ENCODE assay signal across 8 cellular contexts in genomic region chr2:9333591-9334171, GRCh38.
DNase-seq lines count a peak whose midpoint lies in the region; ATAC-seq and TF ChIP-seq lines count a peak whose summit lies in the region.

No MANE protein-coding gene starts in this region.

- in situ Hi-C loops in GM13977 (cut with MboI; ENCODE audit: low pct_unique_long_range_greater_than_20kb, low sequenced_read_pairs, unreplicated experiment) = no loop called here
- in situ Hi-C loops in brain microvascular endothelial cell (cut with HindIII; ENCODE audit: low pct_ligation_motif_present, low sequenced_read_pairs) = no loop called here

- H3K36me3 ChIP-seq in brain microvascular endothelial cell (replicated peaks) = peaks cover 23% of the 10 kb centered on the region

- DNase-seq in AG10803 (ENCODE audit: low read depth) (peak; percentile 82), GM13977 (ENCODE audit: low spot score) (no peak), NCI-H748 treated with DMSO at 0.1 percent for 48 hours (lab: John Stamatoyannopoulos, UW) (peak; percentile 43), brain microvascular endothelial cell (peak; percentile 86), inferior parietal cortex (ENCODE audit: extremely low spot score) (peak; percentile 74)
- no peak for DNase-seq in stimulated activated naive B cell treated with anti-CD40 and anti-IgM and Interleukin-4, amounts not matched to agents 10 μg/mL and 1 μg/mL and 100 μg/mL, for 72 hours

- no peaks in the 10 kb centered on the region for H3K27me3 Mint-ChIP-seq in stimulated activated naive B cell treated with anti-CD40 and anti-IgM and Interleukin-4, amounts not matched to agents 10 μg/mL and 1 μg/mL and 100 μg/mL, for 72 hours

- peaks cover 0 to 3% of the 10 kb centered on the region in 2 donors for H3K9me3 Mint-ChIP-seq in stimulated activated naive B cell treated with anti-CD40 and anti-IgM and Interleukin-4, amounts not matched to agents 10 μg/mL and 1 μg/mL and 100 μg/mL, for 72 hours

- H3K27ac Mint-ChIP-seq in stimulated activated naive B cell treated with anti-CD40 and anti-IgM and Interleukin-4, amounts not matched to agents 10 μg/mL and 1 μg/mL and 100 μg/mL, for 72 hours = no peak overlapping the region

- peaks cover 27 to 32% of the 10 kb centered on the region in 2 donors for H3K4me1 Mint-ChIP-seq in stimulated activated naive B cell treated with anti-CD40 and anti-IgM and Interleukin-4, amounts not matched to agents 10 μg/mL and 1 μg/mL and 100 μg/mL, for 72 hours

- ATAC-seq in stimulated activated naive B cell treated with anti-CD40 and anti-IgM and Interleukin-4, amounts not matched to agents 10 μg/mL and 1 μg/mL and 100 μg/mL, for 72 hours (replicated peaks) = peak; percentile 21 to 36
- no peak for ATAC-seq in HG03095 (IDR thresholded peaks at IDR 0.05; ENCODE audit: unreplicated experiment)
- no peak for ATAC-seq in GM18519 (IDR thresholded peaks at IDR 0.05; ENCODE audit: low FRiP score, unreplicated experiment)

- no peak overlapping the region for H3K27ac ChIP-seq in brain microvascular endothelial cell

- H3K36me3 Mint-ChIP-seq in stimulated activated naive B cell treated with anti-CD40 and anti-IgM and Interleukin-4, amounts not matched to agents 10 μg/mL and 1 μg/mL and 100 μg/mL, for 72 hours = no peaks in the 10 kb centered on the region

- H3K4me3 Mint-ChIP-seq in stimulated activated naive B cell treated with anti-CD40 and anti-IgM and Interleukin-4, amounts not matched to agents 10 μg/mL and 1 μg/mL and 100 μg/mL, for 72 hours = no peak overlapping the region

- H3K4me3 ChIP-seq in AG10803 (ENCODE audit: low read length) (no peak overlapping the region), brain microvascular endothelial cell (ENCODE audit: low read depth, low read length) (no peak overlapping the region)

- peak; percentile 93 for TF ChIP-seq CTCF in AG10803 (conservative IDR thresholded peaks at IDR 0.05; ENCODE audit: low read length)
- peak; percentile 40 for TF ChIP-seq CTCF in GM13977 (IDR thresholded peaks at IDR 0.05; ENCODE audit: extremely low read depth, insufficient read depth, missing control alignments)
- peak; percentile 89 for TF ChIP-seq CTCF in brain microvascular endothelial cell (IDR thresholded peaks at IDR 0.05; ENCODE audit: low read depth, low read length, missing control alignments)

- no peaks in the 10 kb centered on the region for H3K27me3 ChIP-seq in brain microvascular endothelial cell (replicated peaks)

Comparison
In these comparisons a context has a peak if more than half of its experiments do, and no peak if none do; other contexts are left out.
1. DNase-seq: peak in AG10803 (single experiment), NCI-H748 treated with DMSO at 0.1 percent for 48 hours (single experiment), brain microvascular endothelial cell (single experiment) and inferior parietal cortex (single experiment); none in GM13977 (single experiment) and stimulated activated naive B cell treated with anti-CD40 and anti-IgM and Interleukin-4, amounts not matched to agents 10 μg/mL and 1 μg/mL and 100 μg/mL, for 72 hours (single experiment).
2. CTCF ChIP-seq: peak in every context shown above with its lines; median percentile 93 in AG10803; 89 in brain microvascular endothelial cell; 40 in GM13977.
3. ATAC-seq: peak in stimulated activated naive B cell treated with anti-CD40 and anti-IgM and Interleukin-4, amounts not matched to agents 10 μg/mL and 1 μg/mL and 100 μg/mL, for 72 hours (2 of 2); none in HG03095 (single experiment) and GM18519 (single experiment).